ENCODE assay signal across 18 cellular contexts in genomic region chr14:88251650-88252049, GRCh38.
A peak's percentile ranks its signal among the peaks of the same experiment; 100 is the strongest.
DNase-seq lines count a peak whose midpoint lies in the region; ATAC-seq, FAIRE-seq and TF ChIP-seq lines count a peak whose summit lies in the region.
"Had no signal": no experiment of that assay in that cellular context is flagged by ENCODE, and none has a peak within 500 bp of the region (broad histone marks: within the 10 kb centered on the region; RNA-seq: fewer than 3 reads in every experiment).

No MANE protein-coding gene starts in this region.

- CTCF ChIA-PET in PC-3 (lab: Charles Lee), result no interaction called here

- no peak for TF ChIP-seq EP300 in neural cell (conservative IDR thresholded peaks at IDR 0.05; ENCODE audit: poor library complexity, severe bottlenecking)

- no peak for FAIRE-seq in bronchial epithelial cell (lab: Jason Lieb, UNC)
- FAIRE-seq: G401.6, GM12892, H54 had no signal

- H3K4me3 ChIP-seq in PC-3 (ENCODE audit: low read length), result no peak overlapping the region
- H3K4me3 ChIP-seq in bronchial epithelial cell (ENCODE audit: low read depth, low read length), result no peak overlapping the region
- no peak overlapping the region for H3K4me3 ChIP-seq in neural cell (ENCODE audit: low read length)
- H3K4me3 ChIP-seq: HAP-1 had no signal

- no peak for TF ChIP-seq RAD21 in neural cell (conservative IDR thresholded peaks at IDR 0.05)

- peak; percentile 18 for DNase-seq in PC-3
- peak; percentile 31 for DNase-seq in bronchial epithelial cell (ENCODE audit: low read depth)
- no peak for DNase-seq in pons (ENCODE audit: low spot score)
- DNase-seq: C1 segment of cervical spinal cord; Calu3; CD4-positive, alpha-beta memory T cell; COR-L47; DMS53; DMS79 treated with DMSO at 0.1 percent for 48 hours; GOT3; HFFc6 had no signal

- intact Hi-C loops in PC-3 (cut with micrococcal nuclease), result no loop called here

- H3F3A ChIP-seq in PC-3 (ENCODE audit: low read length, unreplicated experiment), result no peaks in the 10 kb centered on the region
- peaks cover 2% of the 10 kb centered on the region for H3F3A ChIP-seq in neural cell (ENCODE audit: insufficient read depth, low read length, poor library complexity, severe bottlenecking)

- H3K36me3 ChIP-seq in PC-3 (ENCODE audit: low read depth, low read length) (no peaks in the 10 kb centered on the region), bronchial epithelial cell (ENCODE audit: control insufficient read depth, insufficient read depth, low read length) (no peaks in the 10 kb centered on the region), neural cell (ENCODE audit: insufficient read depth, low read length) (no peaks in the 10 kb centered on the region)
- H3K36me3 ChIP-seq: HAP-1 had no signal

- H3K4me2 ChIP-seq in PC-3 (ENCODE audit: low read length) (no peak overlapping the region), neural cell (ENCODE audit: low read length) (no peak overlapping the region)

- 0 out of 2 replicates have a peak, but pooled peaks cover 4% of the 10 kb centered on the region for H3K4me1 ChIP-seq in PC-3 (ENCODE audit: insufficient read depth, low read length)
- H3K4me1 ChIP-seq: HAP-1 had no signal

- H3K9ac ChIP-seq in PC-3 (ENCODE audit: low read length) (no peak overlapping the region), neural cell (ENCODE audit: low read length) (no peak overlapping the region)

- H3K79me2 ChIP-seq in PC-3 (ENCODE audit: low read length), result no peaks in the 10 kb centered on the region
- no peaks in the 10 kb centered on the region for H3K79me2 ChIP-seq in neural cell (replicated peaks; ENCODE audit: insufficient read depth, low read length)

- POLR2A ChIA-PET in PC-3 (lab: Charles Lee; ENCODE audit: unreplicated experiment), result interaction anchor here (0.6 kb wide), 1 partner anchor 768 kb away, joined by 4 read pairs; no protein-coding TSS in a partner anchor

- BruUV-seq in PC-3 (replicated peaks; lab: Mats Ljungman, UMichigan), result no TSS peak

- H3K27ac ChIP-seq in PC-3 (ENCODE audit: low read length) (no peak overlapping the region), neural cell (ENCODE audit: low read length) (peak overlapping the region; percentile 78)

- ATAC-seq in PC-3, result no peak
- no peak for ATAC-seq in GM21360 (IDR thresholded peaks at IDR 0.05; ENCODE audit: unreplicated experiment)
- ATAC-seq in GM18870 (IDR thresholded peaks at IDR 0.05; ENCODE audit: unreplicated experiment), result no peak

- no peaks in the 10 kb centered on the region for H3K9me3 ChIP-seq in PC-3 (ENCODE audit: low read length)
- H3K9me3 ChIP-seq in neural cell (ENCODE audit: low read length), result no peaks in the 10 kb centered on the region
- H3K9me3 ChIP-seq: HAP-1 had no signal

- H3K27me3 ChIP-seq in PC-3 (ENCODE audit: low read length) (peaks cover 26% of the 10 kb centered on the region; the same call in 1 of the 2 replicates), bronchial epithelial cell (ENCODE audit: control insufficient read depth, insufficient read depth, low read length) (no peaks in the 10 kb centered on the region), neural cell (ENCODE audit: insufficient read depth, low read depth, low read length) (no peaks in the 10 kb centered on the region)

- H3K9me2 ChIP-seq in PC-3 (replicated peaks; ENCODE audit: low read length), result no peaks in the 10 kb centered on the region
- no peaks in the 10 kb centered on the region for H3K9me2 ChIP-seq in neural cell (ENCODE audit: insufficient read depth, low read length)

- TF ChIP-seq CTCF in PC-3 (conservative IDR thresholded peaks at IDR 0.05; ENCODE audit: low read depth, low read length), result no peak
- TF ChIP-seq CTCF in bronchial epithelial cell (IDR thresholded peaks at IDR 0.05; ENCODE audit: insufficient read depth, low read length, severe bottlenecking), result no peak
- TF ChIP-seq CTCF in neural cell (IDR thresholded peaks at IDR 0.05; ENCODE audit: poor library complexity, severe bottlenecking), result no peak

- H2AFZ ChIP-seq in PC-3 (ENCODE audit: low read length) (no peak overlapping the region), neural cell (ENCODE audit: low read depth, low read length) (no peak overlapping the region)

- H4K20me1 ChIP-seq in PC-3 (ENCODE audit: low read length) (no peaks in the 10 kb centered on the region), neural cell (ENCODE audit: insufficient read depth) (no peaks in the 10 kb centered on the region)

TF ChIP-seq in neural cell, 6 proteins besides CTCF, POLR2A, EP300 and RAD21:
- no peak for TF ChIP-seq MXI1 (conservative IDR thresholded peaks at IDR 0.05; ENCODE audit: poor library complexity, severe bottlenecking)
- TF ChIP-seq SMC3 (conservative IDR thresholded peaks at IDR 0.05; ENCODE audit: poor library complexity), result no peak
- no peak for TF ChIP-seq REST (IDR thresholded peaks at IDR 0.05; ENCODE audit: borderline replicate concordance)
- TF ChIP-seq TAF1 (IDR thresholded peaks at IDR 0.05; ENCODE audit: low read depth), result no peak
- TF ChIP-seq EZH2 (IDR thresholded peaks at IDR 0.05; ENCODE audit: borderline replicate concordance, insufficient read depth, low read length, poor library complexity, severe bottlenecking), result no peak
- TF ChIP-seq POLR2AphosphoS5 (IDR thresholded peaks at IDR 0.05), result no peak
